Comparison of ENCODE assay signal across 28 cellular contexts in the genomic region with DNA sequence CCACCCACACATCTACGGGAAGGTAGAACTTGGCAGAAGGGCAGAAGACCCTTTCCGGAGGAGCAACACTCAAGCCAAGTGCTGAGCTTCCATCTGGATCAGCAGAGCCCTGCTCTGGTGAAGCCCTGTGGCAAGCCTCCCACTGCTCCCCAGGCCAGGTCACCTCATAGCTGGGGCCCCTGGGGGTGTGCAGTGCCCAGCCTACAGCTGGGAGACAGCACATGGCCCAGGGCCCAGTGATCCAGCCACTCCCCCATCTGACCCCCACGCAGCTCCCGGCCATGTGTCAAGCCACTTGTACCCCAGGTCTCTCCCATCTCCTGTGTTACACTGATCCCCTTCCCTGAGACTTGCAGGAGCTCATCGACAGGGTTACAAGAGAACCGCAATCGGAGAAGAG.
"Had no signal": no experiment of that assay in that cellular context is flagged by ENCODE, and none has a peak within 500 bp of the region (broad histone marks: within the 10 kb centered on the region; RNA-seq: fewer than 3 reads in every experiment).

No MANE protein-coding gene starts in this region.

- ATAC-seq: foreskin keratinocyte; gastroesophageal sphincter; left lobe of liver; mucosa of descending colon; naive thymus-derived CD4-positive, alpha-beta T cell; pancreas had no signal

- H3K4me1 Mint-ChIP-seq: naive thymus-derived CD4-positive, alpha-beta T cell had no signal

- H3K27ac ChIP-seq: coronary artery, esophagus muscularis mucosa, foreskin keratinocyte, gastroesophageal sphincter, heart left ventricle, hepatocyte, neutrophil, pancreas, right lobe of liver, stomach, thyroid gland had no signal

- H3K4me1 ChIP-seq: foreskin keratinocyte, gastroesophageal sphincter, heart left ventricle, pancreas, right lobe of liver, stomach, thyroid gland had no signal

- H3K9me3 Mint-ChIP-seq: mesothelial cell of epicardium, type B pancreatic cell had no signal

- H3K9me3 ChIP-seq: esophagus muscularis mucosa, gastroesophageal sphincter, mucosa of descending colon, neutrophil, pancreas, right lobe of liver, thyroid gland had no signal

- H3K4me3 ChIP-seq: coronary artery, esophagus muscularis mucosa, gastroesophageal sphincter, heart left ventricle, hepatocyte, lung, mucosa of descending colon, pancreas, right lobe of liver, stomach, thyroid gland had no signal

- H3K36me3 ChIP-seq: esophagus muscularis mucosa, gastroesophageal sphincter, heart left ventricle, neutrophil, pancreas, right lobe of liver, stomach, thyroid gland had no signal

- H2AFZ ChIP-seq: hepatocyte had no signal

- FAIRE-seq: endothelial cell of umbilical vein, kidney, pancreas, small intestine had no signal

- H3K27ac Mint-ChIP-seq: mesothelial cell of epicardium; naive thymus-derived CD4-positive, alpha-beta T cell; progenitor cell of endocrine pancreas; type B pancreatic cell had no signal

- DNase-seq: dermis blood vessel endothelial cell; effector memory CD4-positive, alpha-beta T cell; foreskin keratinocyte; heart left ventricle; kidney; mesenchymal stem cell; mucosa of descending colon; naive thymus-derived CD4-positive, alpha-beta T cell; nephron progenitor cell; pancreas; right lobe of liver; small intestine; stimulated activated CD4-positive, alpha-beta T cell treated with anti-CD3 and anti-CD28 coated beads, Interleukin-15, amount 100 ng/mL, for 24 hours; stimulated activated CD4-positive, alpha-beta T cell treated with anti-CD3 and anti-CD28 coated beads, Interleukin-2, amount 100 ng/mL, for 48 hours; stimulated activated naive CD4-positive, alpha-beta T cell treated with Interleukin-2 at 50 U/mL for 16 hours; stomach; thyroid gland had no signal

- H3K4me3 Mint-ChIP-seq: mesothelial cell of epicardium; naive thymus-derived CD4-positive, alpha-beta T cell; nephron progenitor cell; type B pancreatic cell had no signal

- H3K4me2 ChIP-seq: hepatocyte had no signal

- H3K79me2 ChIP-seq: hepatocyte had no signal

- H3K27me3 ChIP-seq: hepatocyte, right lobe of liver, thyroid gland had no signal

- H3K36me3 Mint-ChIP-seq: type B pancreatic cell had no signal
